Comparison of ENCODE assay signal across 9 cellular contexts in the genomic region with DNA sequence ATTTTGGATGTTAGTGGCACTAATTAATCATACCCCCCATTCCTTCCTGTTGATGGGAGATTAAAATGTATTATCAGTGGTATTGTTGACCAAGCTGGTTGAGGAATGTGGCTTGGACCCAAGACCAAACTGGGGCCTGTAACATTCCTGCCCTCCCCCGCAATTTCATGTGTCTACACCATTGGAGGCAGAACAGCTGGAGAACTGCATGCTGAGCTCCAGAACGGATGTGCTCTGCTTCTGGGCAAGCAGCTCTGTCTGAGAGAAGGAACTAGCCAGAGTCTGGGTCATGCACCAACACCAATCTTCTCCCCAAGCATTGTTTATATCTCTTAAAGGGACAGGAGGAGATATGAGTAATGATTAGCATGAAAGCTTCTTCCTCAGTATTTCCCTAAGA.
DNase-seq lines count a peak whose midpoint lies in the region; ATAC-seq and TF ChIP-seq lines count a peak whose summit lies in the region.
"Had no signal": no experiment of that assay in that cellular context is flagged by ENCODE, and none has a peak within 500 bp of the region (broad histone marks: within the 10 kb centered on the region; RNA-seq: fewer than 3 reads in every experiment).

No MANE protein-coding gene starts in this region.

- DNase-seq in CMK (ENCODE audit: low read depth): peak; percentile 77
- DNase-seq in NCI-H226: peak; percentile 39
- DNase-seq in endothelial cell (ENCODE audit: low spot score): peak; percentile 15
- peak; percentile 6 to 20 for DNase-seq in lung microvascular endothelial cell (ENCODE audit: low read depth in 2 of 2)
- DNase-seq in NCI-H524 treated with DMSO at 0.1 percent for 48 hours (lab: John Stamatoyannopoulos, UW): no peak
- DNase-seq in activated CD4-positive, alpha-beta T cell treated with anti-CD3 and anti-CD28 coated beads, Interleukin-2, amount 50 U/mL, for 48 hours: no peak

- TF ChIP-seq CTCF in endothelial cell (IDR thresholded peaks at IDR 0.05; ENCODE audit: unreplicated experiment): no peak

- ATAC-seq in GM21737 (IDR thresholded peaks at IDR 0.05; ENCODE audit: unreplicated experiment) (no peak), HG02970 (IDR thresholded peaks at IDR 0.05; ENCODE audit: low FRiP score, unreplicated experiment) (no peak)
- ATAC-seq: left lobe of liver had no signal

- peaks cover 16% of the 10 kb centered on the region for H3K4me1 Mint-ChIP-seq in endothelial cell (ENCODE audit: unreplicated experiment)

- H3K27me3 Mint-ChIP-seq in endothelial cell (ENCODE audit: unreplicated experiment): peaks cover 1% of the 10 kb centered on the region

- H3K36me3 Mint-ChIP-seq in endothelial cell (ENCODE audit: low read depth, unreplicated experiment): no peaks in the 10 kb centered on the region

- no peak overlapping the region for H3K27ac Mint-ChIP-seq in endothelial cell (ENCODE audit: unreplicated experiment)

- no peaks in the 10 kb centered on the region for H3K9me3 Mint-ChIP-seq in endothelial cell (ENCODE audit: unreplicated experiment)

- no peak overlapping the region for H3K4me3 Mint-ChIP-seq in endothelial cell (ENCODE audit: unreplicated experiment)

Comparison
In these comparisons a context has a peak if more than half of its experiments do, and no peak if none do; other contexts are left out.
1. DNase-seq: peak in CMK (single experiment), NCI-H226 (single experiment), endothelial cell (single experiment) and lung microvascular endothelial cell (2 of 2); none in NCI-H524 treated with DMSO at 0.1 percent for 48 hours (single experiment) and activated CD4-positive, alpha-beta T cell treated with anti-CD3 and anti-CD28 coated beads, Interleukin-2, amount 50 U/mL, for 48 hours (0 of 2).